ENCODE assay signal across 15 cellular contexts in the genomic region with DNA sequence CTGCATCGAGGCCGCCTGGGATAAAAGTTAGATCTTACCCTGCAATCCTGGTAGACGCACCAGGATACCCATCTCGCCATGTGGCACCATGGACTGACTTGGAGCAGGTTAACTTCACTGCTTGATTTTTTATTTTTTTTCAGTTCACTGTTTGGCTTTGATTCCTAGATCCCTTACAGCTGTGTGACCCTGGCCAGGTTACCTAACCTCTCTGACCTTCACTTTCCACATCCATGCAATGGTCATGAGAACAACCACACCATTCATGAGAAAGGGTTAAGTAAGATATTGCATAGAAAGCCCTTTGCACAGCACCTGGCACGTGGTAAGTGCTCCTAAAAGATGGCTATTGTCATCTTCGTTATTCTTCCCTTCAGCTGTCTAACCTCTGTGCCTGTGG.
DNase-seq lines count a peak whose midpoint lies in the region; ATAC-seq and TF ChIP-seq lines count a peak whose summit lies in the region.
"Had no signal": no experiment of that assay in that cellular context is flagged by ENCODE, and none has a peak within 500 bp of the region (broad histone marks: within the 10 kb centered on the region; RNA-seq: fewer than 3 reads in every experiment).

No MANE protein-coding gene starts in this region.

- H3K4me1 ChIP-seq in HEK293 (ENCODE audit: control insufficient read depth, insufficient read depth, low read length), result peaks cover 7% of the 10 kb centered on the region
- H3K4me1 ChIP-seq: BLaER1 treated with 17β-estradiol and CSF1 and Interleukin-3, amounts not matched to agents 10 nM and 100 nM had no signal

- CTCF ChIA-PET in HEK293 (lab: Yijun Ruan, JAX), result interaction anchor here (0.7 to 1.0 kb wide), 3 partner anchors 12 to 56 kb away, joined by 3 to 6 read pairs (median 5); no protein-coding TSS in a partner anchor

- peak overlapping the region; percentile 74 for H3K4me3 Mint-ChIP-seq in type B pancreatic cell
- H3K4me3 Mint-ChIP-seq: B cell; CD8-positive, alpha-beta T cell; GM23338; H9 had no signal

- no peak overlapping the region for H3K27ac Mint-ChIP-seq in type B pancreatic cell
- H3K27ac Mint-ChIP-seq: B cell; CD8-positive, alpha-beta T cell; GM23338 had no signal

- no peaks in the 10 kb centered on the region for H3K36me3 ChIP-seq in HEK293 (ENCODE audit: control insufficient read depth in 2 of 2, insufficient read depth in 1 of 2, low read length in 2 of 2)
- H3K36me3 ChIP-seq: BLaER1 treated with 17β-estradiol and CSF1 and Interleukin-3, amounts not matched to agents 10 nM and 100 nM had no signal

- TF ChIP-seq CTCF in HEK293 (tag by site-specific recombination; IDR thresholded peaks at IDR 0.05), result no peak
- no peak for TF ChIP-seq CTCF in VCaP (conservative IDR thresholded peaks at IDR 0.05)
- no peak for TF ChIP-seq CTCF in type B pancreatic cell (conservative IDR thresholded peaks at IDR 0.05)

- DNase-seq in caudate nucleus (lab: John Stamatoyannopoulos, UW) (no peak), type B pancreatic cell (ENCODE audit: extremely low spot score, unreplicated experiment) (no peak), substantia nigra (lab: John Stamatoyannopoulos, UW) (no peak), NOMO-1 (lab: John Stamatoyannopoulos, UW; ENCODE audit: unreplicated experiment in 2 of 2) (no peak)
- DNase-seq: Calu3; CD8-positive, alpha-beta T cell; GF-D8; KBM-7 had no signal

- H3K4me3 ChIP-seq in HEK293 (ENCODE audit: low read depth, low read length), result no peak overlapping the region
- H3K4me3 ChIP-seq: BLaER1 treated with 17β-estradiol and CSF1 and Interleukin-3, amounts not matched to agents 10 nM and 100 nM; GM23338 had no signal

- H3K36me3 Mint-ChIP-seq in type B pancreatic cell, result no peaks in the 10 kb centered on the region
- H3K36me3 Mint-ChIP-seq: CD8-positive, alpha-beta T cell had no signal

- H3K27ac ChIP-seq in HEK293 (ENCODE audit: extremely low read depth, low read depth, low read length) (peak overlapping the region; percentile 29; the same call in 1 of the 2 replicates), VCaP (peak overlapping the region; percentile 81), caudate nucleus (ENCODE audit: low read depth, low read length) (peak overlapping the region; percentile 89), substantia nigra (ENCODE audit: low read depth, low read length, poor library complexity, severe bottlenecking) (no peak overlapping the region)
- H3K27ac ChIP-seq: BLaER1 treated with 17β-estradiol and CSF1 and Interleukin-3, amounts not matched to agents 10 nM and 100 nM had no signal

- H3K4me1 Mint-ChIP-seq in type B pancreatic cell (ENCODE audit: unreplicated experiment), result peaks cover 39% of the 10 kb centered on the region
- H3K4me1 Mint-ChIP-seq: B cell had no signal

- H3K9me3 ChIP-seq in HEK293 (ENCODE audit: control insufficient read depth, insufficient read depth, low read depth, low read length), result no peaks in the 10 kb centered on the region

- POLR2A ChIA-PET in HEK293 (lab: Yijun Ruan, JAX), result no interaction called here

- H3K27me3 Mint-ChIP-seq in type B pancreatic cell, result peaks cover 5% of the 10 kb centered on the region

- H3K9me3 Mint-ChIP-seq in type B pancreatic cell, result peaks cover 7% of the 10 kb centered on the region
- H3K9me3 Mint-ChIP-seq: GM23338 had no signal

- no peak for ATAC-seq in HG03175 (IDR thresholded peaks at IDR 0.05; ENCODE audit: unreplicated experiment)
- ATAC-seq: CD8-positive, alpha-beta T cell had no signal

TF ChIP-seq in HEK293, 187 proteins besides CTCF, POLR2A, EP300 and RAD21:
- TF ChIP-seq, protein P1, sequence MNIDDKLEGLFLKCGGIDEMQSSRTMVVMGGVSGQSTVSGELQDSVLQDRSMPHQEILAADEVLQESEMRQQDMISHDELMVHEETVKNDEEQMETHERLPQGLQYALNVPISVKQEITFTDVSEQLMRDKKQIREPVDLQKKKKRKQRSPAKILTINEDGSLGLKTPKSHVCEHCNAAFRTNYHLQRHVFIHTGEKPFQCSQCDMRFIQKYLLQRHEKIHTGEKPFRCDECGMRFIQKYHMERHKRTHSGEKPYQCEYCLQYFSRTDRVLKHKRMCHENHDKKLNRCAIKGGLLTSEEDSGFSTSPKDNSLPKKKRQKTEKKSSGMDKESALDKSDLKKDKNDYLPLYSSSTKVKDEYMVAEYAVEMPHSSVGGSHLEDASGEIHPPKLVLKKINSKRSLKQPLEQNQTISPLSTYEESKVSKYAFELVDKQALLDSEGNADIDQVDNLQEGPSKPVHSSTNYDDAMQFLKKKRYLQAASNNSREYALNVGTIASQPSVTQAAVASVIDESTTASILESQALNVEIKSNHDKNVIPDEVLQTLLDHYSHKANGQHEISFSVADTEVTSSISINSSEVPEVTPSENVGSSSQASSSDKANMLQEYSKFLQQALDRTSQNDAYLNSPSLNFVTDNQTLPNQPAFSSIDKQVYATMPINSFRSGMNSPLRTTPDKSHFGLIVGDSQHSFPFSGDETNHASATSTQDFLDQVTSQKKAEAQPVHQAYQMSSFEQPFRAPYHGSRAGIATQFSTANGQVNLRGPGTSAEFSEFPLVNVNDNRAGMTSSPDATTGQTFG (tag by site-specific recombination; IDR thresholded peaks at IDR 0.05; ENCODE audit: borderline replicate concordance), result no peak
- TF ChIP-seq ZNF391 (tag by site-specific recombination; IDR thresholded peaks at IDR 0.05; ENCODE audit: borderline replicate concordance, low read depth), result no peak
- no peak for TF ChIP-seq ZNF48 (tag by site-specific recombination; IDR thresholded peaks at IDR 0.05)
- peak; percentile 88 for TF ChIP-seq ZNF768 (tag by site-specific recombination; IDR thresholded peaks at IDR 0.05)
